In genomic region chr13:86692291-86692690, GRCh38 we compare ENCODE assay signal across 34 cellular contexts.
"Had no signal": no experiment of that assay in that cellular context is flagged by ENCODE, and none has a peak within 500 bp of the region (broad histone marks: within the 10 kb centered on the region; RNA-seq: fewer than 3 reads in every experiment).

No MANE protein-coding gene starts in this region.

- ATAC-seq: activated CD4-positive, alpha-beta T cell treated with anti-CD3 and anti-CD28 coated beads for 36 hours; activated CD8-positive, alpha-beta memory T cell treated with anti-CD3 and anti-CD28 coated beads, Interleukin-2, amount 10 ng/mL, durations not matched to agents 7 days and 5 days; activated CD8-positive, alpha-beta T cell treated with anti-CD3 and anti-CD28 coated beads, Interleukin-2, amount 10 ng/mL, durations not matched to agents 7 days and 5 days; activated naive CD8-positive, alpha-beta T cell treated with anti-CD3 and anti-CD28 coated beads, Interleukin-2, amount 50 U/mL, for 24 hours; body of pancreas; effector memory CD8-positive, alpha-beta T cell had no signal

- FAIRE-seq: colon, endometrium, endothelial cell of umbilical vein had no signal

- H3K27ac ChIP-seq: adrenal gland, body of pancreas, epithelial cell of prostate, esophagus squamous epithelium had no signal

- H3K36me3 Mint-ChIP-seq: activated CD4-positive, alpha-beta memory T cell treated with anti-CD3 and anti-CD28 coated beads for 36 hours; activated CD8-positive, alpha-beta memory T cell treated with anti-CD3 and anti-CD28 coated beads, Interleukin-2, amount 10 ng/mL, durations not matched to agents 7 days and 5 days; activated naive CD4-positive, alpha-beta T cell treated with anti-CD3 and anti-CD28 coated beads, Interleukin-2, amount 50 U/mL, for 24 hours; activated naive CD8-positive, alpha-beta T cell treated with anti-CD3 and anti-CD28 coated beads for 36 hours had no signal

- H3K4me1 ChIP-seq: adrenal gland, body of pancreas, esophagus squamous epithelium had no signal

- H3K4me3 Mint-ChIP-seq: activated CD4-positive, alpha-beta memory T cell treated with anti-CD3 and anti-CD28 coated beads for 36 hours; activated CD4-positive, alpha-beta T cell treated with anti-CD3 and anti-CD28 coated beads for 36 hours; activated CD4-positive, alpha-beta T cell treated with anti-CD3 and anti-CD28 coated beads, Interleukin-2, amount 10 ng/mL, durations not matched to agents 24 days and 14 days; activated CD8-positive, alpha-beta memory T cell treated with anti-CD3 and anti-CD28 coated beads, Interleukin-2, amount 10 ng/mL, durations not matched to agents 7 days and 5 days; activated CD8-positive, alpha-beta T cell treated with anti-CD3 and anti-CD28 coated beads, Interleukin-2, amount 10 ng/mL, durations not matched to agents 7 days and 5 days; activated naive CD4-positive, alpha-beta T cell treated with anti-CD3 and anti-CD28 coated beads for 36 hours; activated naive CD4-positive, alpha-beta T cell treated with anti-CD3 and anti-CD28 coated beads, Interleukin-2, amount 50 U/mL, for 24 hours; activated naive CD8-positive, alpha-beta T cell treated with anti-CD3 and anti-CD28 coated beads for 36 hours; activated naive CD8-positive, alpha-beta T cell treated with anti-CD3 and anti-CD28 coated beads, Interleukin-2, amount 50 U/mL, for 24 hours; activated T-helper 1 cell treated with anti-CD3 and anti-CD28 coated beads, Interleukin-12 subunit alpha, Interleukin-12 subunit beta, Interleukin-2, Interleukin-4 antibody, amounts not matched to agents 30 ng/mL and 10 ng/mL and 1 ng/mL, durations not matched to agents 14 hours and 24 hours and 36 hours; effector memory CD8-positive, alpha-beta T cell had no signal

- DNase-seq: activated CD4-positive, alpha-beta memory T cell treated with anti-CD3 and anti-CD28 coated beads for 36 hours; activated CD4-positive, alpha-beta T cell treated with anti-CD3 and anti-CD28 coated beads for 36 hours; activated CD4-positive, alpha-beta T cell treated with anti-CD3 and anti-CD28 coated beads, Interleukin-2, amount 10 ng/mL, durations not matched to agents 24 days and 14 days; activated CD4-positive, CD25-positive, alpha-beta regulatory T cell; activated CD4-positive, CD25-positive, alpha-beta regulatory T cell treated with anti-CD3 and anti-CD28 coated beads, Interleukin-2, amount 50 U/mL, for 72 hours; activated CD8-positive, alpha-beta memory T cell treated with anti-CD3 and anti-CD28 coated beads, Interleukin-2, amount 10 ng/mL, durations not matched to agents 7 days and 5 days; activated CD8-positive, alpha-beta memory T cell treated with anti-CD3 and anti-CD28 coated beads, Interleukin-2, amount 50 U/mL, for 4 hours; activated CD8-positive, alpha-beta T cell treated with anti-CD3 and anti-CD28 coated beads, Interleukin-2, amount 10 ng/mL, durations not matched to agents 7 days and 5 days; activated effector memory CD4-positive, alpha-beta T cell treated with anti-CD3 and anti-CD28 coated beads, Interleukin-2, amount 50 U/mL, for 16 hours; activated naive CD4-positive, alpha-beta T cell treated with anti-CD3 and anti-CD28 coated beads for 36 hours; activated naive CD8-positive, alpha-beta T cell treated with anti-CD3 and anti-CD28 coated beads for 36 hours; activated naive CD8-positive, alpha-beta T cell treated with anti-CD3 and anti-CD28 coated beads, Interleukin-2, amount 50 U/mL, for 24 hours; activated T-cell treated with anti-CD3 and anti-CD28 coated beads, Interleukin-2, amount 50 U/mL, for 1 hour; activated T-cell treated with anti-CD3 and anti-CD28 coated beads, Interleukin-2, amount 50 U/mL, for 48 hours; adrenal gland; amygdala; aorta; body of pancreas; caudate nucleus; cortex of kidney; dermis blood vessel endothelial cell; effector CD4-positive, alpha-beta T cell; effector memory CD8-positive, alpha-beta T cell; esophagus squamous epithelium; foreskin melanocyte; head of caudate nucleus; T-helper 2 cell had no signal

- H3K9me3 ChIP-seq: adrenal gland, body of pancreas had no signal

- H3K27ac Mint-ChIP-seq: activated CD4-positive, alpha-beta memory T cell treated with anti-CD3 and anti-CD28 coated beads for 36 hours; activated CD4-positive, alpha-beta T cell treated with anti-CD3 and anti-CD28 coated beads for 36 hours; activated CD4-positive, alpha-beta T cell treated with anti-CD3 and anti-CD28 coated beads, Interleukin-2, amount 10 ng/mL, durations not matched to agents 24 days and 14 days; activated CD8-positive, alpha-beta memory T cell treated with anti-CD3 and anti-CD28 coated beads, Interleukin-2, amount 10 ng/mL, durations not matched to agents 7 days and 5 days; activated CD8-positive, alpha-beta T cell treated with anti-CD3 and anti-CD28 coated beads, Interleukin-2, amount 10 ng/mL, durations not matched to agents 7 days and 5 days; activated naive CD4-positive, alpha-beta T cell treated with anti-CD3 and anti-CD28 coated beads for 36 hours; activated naive CD4-positive, alpha-beta T cell treated with anti-CD3 and anti-CD28 coated beads, Interleukin-2, amount 50 U/mL, for 24 hours; activated naive CD8-positive, alpha-beta T cell treated with anti-CD3 and anti-CD28 coated beads for 36 hours; activated naive CD8-positive, alpha-beta T cell treated with anti-CD3 and anti-CD28 coated beads, Interleukin-2, amount 50 U/mL, for 24 hours; activated T-helper 1 cell treated with anti-CD3 and anti-CD28 coated beads, Interleukin-12 subunit alpha, Interleukin-12 subunit beta, Interleukin-2, Interleukin-4 antibody, amounts not matched to agents 30 ng/mL and 10 ng/mL and 1 ng/mL, durations not matched to agents 14 hours and 24 hours and 36 hours; activated T-helper 2 cell treated with anti-CD3 and anti-CD28 coated beads, Interferon-gamma antibody, Interleukin-2, Interleukin-4, amounts not matched to agents 10 μg/mL and 5 μg/mL and 100 μg/mL, durations not matched to agents 14 hours and 24 hours and 36 hours; effector memory CD8-positive, alpha-beta T cell had no signal

- H3K4me3 ChIP-seq: adrenal gland, body of pancreas, esophagus squamous epithelium had no signal

- H3K27me3 ChIP-seq: adrenal gland, body of pancreas, esophagus squamous epithelium had no signal

- H3K4me1 Mint-ChIP-seq: activated CD4-positive, alpha-beta T cell treated with anti-CD3 and anti-CD28 coated beads for 36 hours; activated CD4-positive, alpha-beta T cell treated with anti-CD3 and anti-CD28 coated beads, Interleukin-2, amount 10 ng/mL, durations not matched to agents 24 days and 14 days; activated CD8-positive, alpha-beta memory T cell treated with anti-CD3 and anti-CD28 coated beads, Interleukin-2, amount 10 ng/mL, durations not matched to agents 7 days and 5 days; activated naive CD4-positive, alpha-beta T cell treated with anti-CD3 and anti-CD28 coated beads, Interleukin-2, amount 50 U/mL, for 24 hours; activated naive CD8-positive, alpha-beta T cell treated with anti-CD3 and anti-CD28 coated beads for 36 hours; activated naive CD8-positive, alpha-beta T cell treated with anti-CD3 and anti-CD28 coated beads, Interleukin-2, amount 50 U/mL, for 24 hours had no signal

- H3K36me3 ChIP-seq: adrenal gland, esophagus squamous epithelium had no signal

- H3K27me3 Mint-ChIP-seq: activated CD4-positive, alpha-beta memory T cell treated with anti-CD3 and anti-CD28 coated beads for 36 hours; activated CD4-positive, alpha-beta T cell treated with anti-CD3 and anti-CD28 coated beads for 36 hours; activated CD4-positive, alpha-beta T cell treated with anti-CD3 and anti-CD28 coated beads, Interleukin-2, amount 10 ng/mL, durations not matched to agents 24 days and 14 days; activated CD8-positive, alpha-beta memory T cell treated with anti-CD3 and anti-CD28 coated beads, Interleukin-2, amount 10 ng/mL, durations not matched to agents 7 days and 5 days; activated naive CD4-positive, alpha-beta T cell treated with anti-CD3 and anti-CD28 coated beads, Interleukin-2, amount 50 U/mL, for 24 hours; activated naive CD8-positive, alpha-beta T cell treated with anti-CD3 and anti-CD28 coated beads for 36 hours; activated naive CD8-positive, alpha-beta T cell treated with anti-CD3 and anti-CD28 coated beads, Interleukin-2, amount 50 U/mL, for 24 hours; effector memory CD8-positive, alpha-beta T cell had no signal

- H3K9me3 Mint-ChIP-seq: activated CD4-positive, alpha-beta T cell treated with anti-CD3 and anti-CD28 coated beads, Interleukin-2, amount 10 ng/mL, durations not matched to agents 24 days and 14 days had no signal
